16 cellular contexts compared by ENCODE assay signal in the genomic region with DNA sequence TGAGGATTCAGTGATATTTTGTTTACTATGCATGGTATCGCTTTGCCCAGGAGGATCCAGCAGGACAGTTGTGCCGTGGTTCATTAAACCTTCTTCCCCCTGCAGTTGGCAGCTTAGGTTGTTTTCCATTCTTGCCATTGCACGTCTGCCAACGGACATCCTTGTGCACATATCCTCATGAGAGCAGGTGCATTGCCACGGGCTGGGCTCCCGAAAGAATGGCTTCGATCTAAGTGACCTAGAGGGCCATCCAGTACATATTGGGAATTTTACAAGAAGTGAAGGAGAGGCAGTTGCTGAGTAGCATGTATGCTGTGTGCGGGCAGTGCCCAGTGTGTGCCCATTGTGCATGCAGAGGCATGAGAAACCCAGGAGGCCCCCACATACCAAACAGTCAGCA. TPM values are rescaled to one million over a fixed set of nuclear protein-coding genes. Genes with fewer than 3 reads are reported as not detected.
"Had no signal": no experiment of that assay in that cellular context is flagged by ENCODE, and none has a peak within 500 bp of the region (broad histone marks: within the 10 kb centered on the region; RNA-seq: fewer than 3 reads in every experiment).

No MANE protein-coding gene starts in this region.

- H3K9me3 Mint-ChIP-seq: neural progenitor cell; stimulated activated naive CD8-positive, alpha-beta T cell treated with anti-CD3 and anti-CD28 coated beads, Interleukin-15, amount 100 ng/mL, for 72 hours; WTC11 had no signal

- H3K27ac ChIP-seq: brain microvascular endothelial cell, esophagus squamous epithelium, neural progenitor cell had no signal

- H3K9me3 ChIP-seq: esophagus squamous epithelium had no signal

- H3K27ac Mint-ChIP-seq: neural progenitor cell, progenitor cell of endocrine pancreas, WTC11 had no signal

- H3K27me3 ChIP-seq: brain microvascular endothelial cell, neural progenitor cell had no signal

- H3K36me3 Mint-ChIP-seq: neural progenitor cell had no signal

- DNase-seq: activated CD4-positive, alpha-beta T cell treated with anti-CD3 and anti-CD28 coated beads for 48 hours; activated CD8-positive, alpha-beta memory T cell treated with anti-CD3 and anti-CD28 coated beads, Interleukin-2, amount 50 U/mL, for 48 hours; activated CD8-positive, alpha-beta T cell treated with anti-CD3 and anti-CD28 coated beads, Interleukin-2, amount 10 ng/mL, durations not matched to agents 7 days and 5 days; activated naive CD4-positive, alpha-beta T cell treated with Interleukin-2 at 50 U/mL for 16 hours; amniotic stem cell; brain microvascular endothelial cell; esophagus squamous epithelium; foreskin fibroblast; stimulated activated CD4-positive, alpha-beta T cell treated with anti-CD3 and anti-CD28 coated beads, Interleukin-4, amount 100 ng/mL, for 24 hours; stimulated activated naive CD8-positive, alpha-beta T cell treated with anti-CD3 and anti-CD28 coated beads, Interleukin-15, amount 100 ng/mL, for 72 hours had no signal

- H3K27me3 Mint-ChIP-seq: stimulated activated naive CD8-positive, alpha-beta T cell treated with anti-CD3 and anti-CD28 coated beads, Interleukin-15, amount 100 ng/mL, for 72 hours had no signal

- H3K4me3 Mint-ChIP-seq: activated CD8-positive, alpha-beta T cell treated with anti-CD3 and anti-CD28 coated beads, Interleukin-2, amount 10 ng/mL, durations not matched to agents 7 days and 5 days; neural progenitor cell; stimulated activated naive CD8-positive, alpha-beta T cell treated with anti-CD3 and anti-CD28 coated beads, Interleukin-15, amount 100 ng/mL, for 72 hours; WTC11 had no signal

- H3K4me1 ChIP-seq: esophagus squamous epithelium, neural progenitor cell had no signal

- H3K36me3 ChIP-seq: brain microvascular endothelial cell, esophagus squamous epithelium, neural progenitor cell had no signal

- H3K4me3 ChIP-seq: esophagus squamous epithelium, neural progenitor cell had no signal

- ATAC-seq: activated CD8-positive, alpha-beta T cell treated with anti-CD3 and anti-CD28 coated beads, Interleukin-2, amount 10 ng/mL, durations not matched to agents 7 days and 5 days; sciatic nerve; SK-N-SH treated with all-trans-retinoic acid at 6 μM for 48 hours; stimulated activated naive CD8-positive, alpha-beta T cell treated with anti-CD3 and anti-CD28 coated beads, Interleukin-15, amount 100 ng/mL, for 72 hours; WTC11 had no signal

RNA-seq across cellular contexts. Expression of a gene that starts 22.1 kb away (rescaled TPM):
- polyA plus RNA-seq: keratinocyte had no signal
